10 cellular contexts compared by ENCODE assay signal in genomic region chrX:72230290-72230689, GRCh38.
"Had no signal": no experiment of that assay in that cellular context is flagged by ENCODE, and none has a peak within 500 bp of the region (broad histone marks: within the 10 kb centered on the region; RNA-seq: fewer than 3 reads in every experiment).

No MANE protein-coding gene starts in this region.

- ATAC-seq: GM23338, K562 had no signal

- H3K4me3 Mint-ChIP-seq: GM23338, H9, HFFc6 had no signal

- H3K4me2 ChIP-seq: GM23338 had no signal

- DNase-seq: H9, HCEC 1CT, HFFc6, IMR-90, KG1 had no signal

- H3K4me3 ChIP-seq: GM23338, K562 had no signal

- H3K27ac Mint-ChIP-seq: GM23338, H9, HFFc6 had no signal

- FAIRE-seq: H1, H54, K562 had no signal

- H3K27ac ChIP-seq: HL-60 had no signal

- H3K4me1 Mint-ChIP-seq: GM23338, H9 had no signal

- H2AFZ ChIP-seq: GM23338 had no signal
